Comparison of ENCODE assay signal across 8 cellular contexts in the genomic region with DNA sequence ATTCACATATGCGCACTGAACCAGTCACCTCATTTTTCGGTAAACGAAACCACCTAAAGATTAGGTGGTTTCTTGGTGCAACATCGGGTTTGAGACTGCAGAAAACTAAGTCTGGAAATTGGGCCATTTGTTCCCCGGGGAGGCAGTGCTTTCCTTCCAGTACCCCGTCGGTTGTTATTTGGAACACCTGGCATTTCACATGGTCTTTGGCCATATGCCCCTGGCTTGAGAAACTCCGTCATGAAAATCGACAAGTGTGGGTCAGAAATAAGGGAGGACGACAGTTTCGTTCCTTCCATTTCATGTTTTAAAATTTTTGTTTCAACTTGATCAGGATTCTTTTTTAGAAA. TPM values are rescaled to one million over a fixed set of nuclear protein-coding genes. Genes with fewer than 3 reads are reported as not detected.
A peak's percentile ranks its signal among the peaks of the same experiment; 100 is the strongest.
DNase-seq lines count a peak whose midpoint lies in the region; ATAC-seq, FAIRE-seq and TF ChIP-seq lines count a peak whose summit lies in the region.

No MANE protein-coding gene starts in this region.

- H3K4me3 Mint-ChIP-seq in immature natural killer cell, result peak overlapping the region; percentile 71 to 85 (median 79)
- peak overlapping the region; percentile 68 for H3K4me3 Mint-ChIP-seq in stimulated activated effector memory CD8-positive, alpha-beta T cell treated with anti-CD3 and anti-CD28 coated beads, Interleukin-12 subunit alpha, Interleukin-12 subunit beta, amount 100 ng/mL, for 72 hours
- no peak overlapping the region for H3K4me3 Mint-ChIP-seq in stimulated activated naive CD8-positive, alpha-beta T cell treated with anti-CD3 and anti-CD28 coated beads, Interleukin-15, amount 100 ng/mL, for 72 hours

- ATAC-seq in stimulated activated effector memory CD8-positive, alpha-beta T cell treated with anti-CD3 and anti-CD28 coated beads, Interleukin-12 subunit alpha, Interleukin-12 subunit beta, amount 100 ng/mL, for 72 hours, result no peak
- ATAC-seq in HG02884 (IDR thresholded peaks at IDR 0.05; ENCODE audit: unreplicated experiment), result no peak
- no peak for ATAC-seq in stimulated activated naive CD8-positive, alpha-beta T cell treated with anti-CD3 and anti-CD28 coated beads, Interleukin-15, amount 100 ng/mL, for 72 hours

- H3K4me3 ChIP-seq in HL-60 (replicated peaks; ENCODE audit: insufficient read depth, low read length) (peak overlapping the region; percentile 38), adipocyte (ENCODE audit: low read length) (peak overlapping the region; percentile 78)

- no peak overlapping the region for H3K9ac ChIP-seq in adipocyte (ENCODE audit: low read length)

- TF ChIP-seq CTCF in HL-60 (IDR thresholded peaks at IDR 0.05; ENCODE audit: insufficient read depth, low read length), result no peak

- FAIRE-seq in RCC 7860 (lab: Jason Lieb, UNC), result no peak

- H3K27ac ChIP-seq in HL-60 (replicated peaks), result no peak overlapping the region

- H3K27me3 ChIP-seq in HL-60 (ENCODE audit: insufficient read depth, poor library complexity, severe bottlenecking), result peaks cover 55% of the 10 kb centered on the region
- H3K27me3 ChIP-seq in adipocyte (replicated peaks; ENCODE audit: control insufficient read depth, insufficient read depth, low read length), result peaks cover 57% of the 10 kb centered on the region

- DNase-seq in HL-60 (ENCODE audit: low read depth in 1 of 2, low spot score in 1 of 2) (no peak), adipocyte (ENCODE audit: low read depth) (no peak), immature natural killer cell (no peak), RCC 7860 (ENCODE audit: low spot score) (no peak), NCI-H2196 treated with DMSO at 0.1 percent for 48 hours (lab: John Stamatoyannopoulos, UW; ENCODE audit: unreplicated experiment) (no peak)
- DNase-seq in stimulated activated effector memory CD8-positive, alpha-beta T cell treated with anti-CD3 and anti-CD28 coated beads, Interleukin-12 subunit alpha, Interleukin-12 subunit beta, amount 100 ng/mL, for 72 hours (ENCODE audit: low spot score in 2 of 2), result no peak
- no peak for DNase-seq in stimulated activated naive CD8-positive, alpha-beta T cell treated with anti-CD3 and anti-CD28 coated beads, Interleukin-15, amount 100 ng/mL, for 72 hours

- H3K9me3 ChIP-seq in adipocyte (ENCODE audit: control insufficient read depth, low read length), result no peaks in the 10 kb centered on the region

- H3K27ac Mint-ChIP-seq in immature natural killer cell, result peak overlapping the region in 1 of 6 donors; percentile 17
- H3K27ac Mint-ChIP-seq in stimulated activated effector memory CD8-positive, alpha-beta T cell treated with anti-CD3 and anti-CD28 coated beads, Interleukin-12 subunit alpha, Interleukin-12 subunit beta, amount 100 ng/mL, for 72 hours, result no peak overlapping the region
- no peak overlapping the region for H3K27ac Mint-ChIP-seq in stimulated activated naive CD8-positive, alpha-beta T cell treated with anti-CD3 and anti-CD28 coated beads, Interleukin-15, amount 100 ng/mL, for 72 hours

- no peaks in the 10 kb centered on the region for H3K36me3 Mint-ChIP-seq in immature natural killer cell
- H3K36me3 Mint-ChIP-seq in stimulated activated effector memory CD8-positive, alpha-beta T cell treated with anti-CD3 and anti-CD28 coated beads, Interleukin-12 subunit alpha, Interleukin-12 subunit beta, amount 100 ng/mL, for 72 hours, result no peaks in the 10 kb centered on the region

- H3K36me3 ChIP-seq in adipocyte (ENCODE audit: control insufficient read depth, insufficient read depth, low read length, severe bottlenecking), result no peaks in the 10 kb centered on the region

- H3K4me1 ChIP-seq in adipocyte (ENCODE audit: control insufficient read depth, insufficient read depth, low read length), result peaks cover 15% of the 10 kb centered on the region

- peaks cover 17 to 20% of the 10 kb centered on the region in 2 donors for H3K4me1 Mint-ChIP-seq in immature natural killer cell
- peaks cover 23% of the 10 kb centered on the region for H3K4me1 Mint-ChIP-seq in stimulated activated effector memory CD8-positive, alpha-beta T cell treated with anti-CD3 and anti-CD28 coated beads, Interleukin-12 subunit alpha, Interleukin-12 subunit beta, amount 100 ng/mL, for 72 hours
- H3K4me1 Mint-ChIP-seq in stimulated activated naive CD8-positive, alpha-beta T cell treated with anti-CD3 and anti-CD28 coated beads, Interleukin-15, amount 100 ng/mL, for 72 hours, result peaks cover 23% of the 10 kb centered on the region

- H3K9me3 Mint-ChIP-seq in immature natural killer cell, result peaks cover 0 to 3% (median 0%) of the 10 kb centered on the region in 6 donors
- H3K9me3 Mint-ChIP-seq in stimulated activated effector memory CD8-positive, alpha-beta T cell treated with anti-CD3 and anti-CD28 coated beads, Interleukin-12 subunit alpha, Interleukin-12 subunit beta, amount 100 ng/mL, for 72 hours, result no peaks in the 10 kb centered on the region
- H3K9me3 Mint-ChIP-seq in stimulated activated naive CD8-positive, alpha-beta T cell treated with anti-CD3 and anti-CD28 coated beads, Interleukin-15, amount 100 ng/mL, for 72 hours, result no peaks in the 10 kb centered on the region

- H3K27me3 Mint-ChIP-seq in immature natural killer cell (ENCODE audit: low read depth in 3 of 3), result peaks cover 10 to 24% (median 24%) of the 10 kb centered on the region in 3 donors
- H3K27me3 Mint-ChIP-seq in stimulated activated naive CD8-positive, alpha-beta T cell treated with anti-CD3 and anti-CD28 coated beads, Interleukin-15, amount 100 ng/mL, for 72 hours, result peaks cover 51% of the 10 kb centered on the region

RNA-seq across cellular contexts. Expression of a gene that starts 0.5 kb away (rescaled TPM):
- polyA plus RNA-seq in immature natural killer cell, result 1 to 10 TPM in 1 of 3 donors, under 1 TPM in 2; 0.27 to 1.2 (median 0.54) TPM

Comparison
In these comparisons a context has a peak if more than half of its experiments do, and no peak if none do; other contexts are left out.
1. H3K4me3 Mint-ChIP-seq: peak in immature natural killer cell (5 of 5) and stimulated activated effector memory CD8-positive, alpha-beta T cell treated with anti-CD3 and anti-CD28 coated beads, Interleukin-12 subunit alpha, Interleukin-12 subunit beta, amount 100 ng/mL, for 72 hours (single experiment); none in stimulated activated naive CD8-positive, alpha-beta T cell treated with anti-CD3 and anti-CD28 coated beads, Interleukin-15, amount 100 ng/mL, for 72 hours (0 of 2).